In genomic region chr11:17724020-17724908, GRCh38 we compare ENCODE assay signal across 25 cellular contexts. TPM values are rescaled to one million over a fixed set of nuclear protein-coding genes. Genes with fewer than 3 reads are reported as not detected.
DNase-seq lines count a peak whose midpoint lies in the region; ATAC-seq, FAIRE-seq and TF ChIP-seq lines count a peak whose summit lies in the region.
"Had no signal": no experiment of that assay in that cellular context is flagged by ENCODE, and none has a peak within 500 bp of the region (broad histone marks: within the 10 kb centered on the region; RNA-seq: fewer than 3 reads in every experiment).

No MANE protein-coding gene starts in this region.

- intact Hi-C loops in cardiac septum (cut with DNase I) (no loop called here), heart left ventricle (cut with DNase I) (loop anchor here in 4 of 10 donors (5.0 kb wide), 2 partner anchors 122 to 127 kb away; no protein-coding TSS in a partner anchor)

- no peak for FAIRE-seq in GM12892 (lab: Jason Lieb, UNC)
- FAIRE-seq: A204.1, GM12878, GM19239, HepG2 had no signal

- no peaks in the 10 kb centered on the region for H3K36me3 ChIP-seq in heart left ventricle
- peaks cover 63% of the 10 kb centered on the region for H3K36me3 ChIP-seq in SJCRH30
- H3K36me3 ChIP-seq: BE2C had no signal

- ATAC-seq in heart left ventricle: no peak
- ATAC-seq in GM19455 (IDR thresholded peaks at IDR 0.05; ENCODE audit: unreplicated experiment): no peak
- ATAC-seq: GM12878, HCT116, HepG2 had no signal

- no peak for TF ChIP-seq CTCF in heart left ventricle (IDR thresholded peaks at IDR 0.05)

- no peaks in the 10 kb centered on the region for H3K9me3 ChIP-seq in heart left ventricle
- H3K9me3 ChIP-seq in SJCRH30 (replicated peaks): no peaks in the 10 kb centered on the region
- H3K9me3 ChIP-seq: BE2C had no signal

- H3K4me1 ChIP-seq in heart left ventricle (peaks cover 0 to 29% (median 10%) of the 10 kb centered on the region in 12 donors), SJCRH30 (peaks cover 38% of the 10 kb centered on the region)
- H3K4me1 ChIP-seq: BE2C had no signal

- no peak for TF ChIP-seq POLR2A in heart left ventricle (IDR thresholded peaks at IDR 0.05)
- TF ChIP-seq POLR2A in GM12892 (IDR thresholded peaks at IDR 0.05; ENCODE audit: low read depth, low read length): no peak

- H3K27ac ChIP-seq in heart left ventricle: no peak overlapping the region
- H3K27ac ChIP-seq in SJCRH30: peak overlapping the region; percentile 92; the same call in 1 of the 2 replicates

- H3K4me3 ChIP-seq in heart left ventricle (no peak overlapping the region), SJCRH30 (peak overlapping the region; percentile 89; the same call in 1 of the 2 replicates)
- H3K4me3 ChIP-seq: GM12878 had no signal

- DNase-seq in cardiac septum (ENCODE audit: low spot score): peak; percentile 60
- no peak for DNase-seq in heart left ventricle
- peak; percentile 68 to 79 for DNase-seq in SJCRH30
- DNase-seq in myocyte (ENCODE audit: low read depth): peak; percentile 60
- DNase-seq in GM12892 (ENCODE audit: insufficient read length): no peak
- DNase-seq: ACHN; BE2C; C1 segment of cervical spinal cord; CD4-positive, CD25-positive, alpha-beta regulatory T cell; COR-L47; DMS 273 treated with DMSO at 0.1 percent for 48 hours; DMS53; DND-41; EL; GOT3; H7 had no signal

- H3K27me3 ChIP-seq in heart left ventricle: peaks cover 22 to 69% (median 35%) of the 10 kb centered on the region in 9 donors
- no peaks in the 10 kb centered on the region for H3K27me3 ChIP-seq in SJCRH30

- WGBS in heart left ventricle, 4 donors: 75 to 83% (median 77%) methylated on average over 10 of the region's 10 CpGs

RNA-seq across cellular contexts. Expression of gene MYOD1, which starts 4.9 kb away (rescaled TPM):
- total RNA-seq in cardiac septum (not detected), heart left ventricle (not detected), myocyte (398 and 510 TPM in 2 replicates)
- polyA plus RNA-seq in heart left ventricle: not detected
- total RNA-seq in SJCRH30 (2014; rRNA removed; shearing (Covaris generic)): 675 and 679 TPM in 2 replicates
- 97.5 TPM for polyA plus RNA-seq in myocyte (2012)
- polyA plus RNA-seq in GM12892 (2012; ENCODE audit: missing spikeins): not detected
- total RNA-seq: CD4-positive, CD25-positive, alpha-beta regulatory T cell; CD8-positive, alpha-beta memory T cell; G401; GM12878; H7; HepG2 had no signal
- polyA plus RNA-seq: CD4-positive, CD25-positive, alpha-beta regulatory T cell; CD8-positive, alpha-beta memory T cell; GM12878; HepG2; IgD-negative memory B cell had no signal

RNA-seq across cellular contexts. Expression of gene KCNC1, which starts 10.3 kb away (rescaled TPM):
- 0.05 TPM for total RNA-seq in cardiac septum
- under 1 TPM in 3 of 9 donors, not detected in 6; 0.02 to 0.25 (median 0.05) TPM for total RNA-seq in heart left ventricle
- not detected for polyA plus RNA-seq in heart left ventricle
- total RNA-seq in SJCRH30 (2014; rRNA removed; shearing (Covaris generic)): 5.2 and 6.7 TPM in 2 replicates
- total RNA-seq in myocyte: 0.27 and 0.57 TPM in 2 replicates
- 0.54 TPM for polyA plus RNA-seq in myocyte (2012)
- 0.47 TPM for polyA plus RNA-seq in GM12892 (2012; ENCODE audit: missing spikeins)
- total RNA-seq: CD4-positive, CD25-positive, alpha-beta regulatory T cell; CD8-positive, alpha-beta memory T cell; GM12878; H7 had no signal
- polyA plus RNA-seq: CD8-positive, alpha-beta memory T cell had no signal

Comparison
In these comparisons a context has a peak if more than half of its experiments do, and no peak if none do; other contexts are left out.
1. DNase-seq: peak in cardiac septum (single experiment), SJCRH30 (2 of 2) and myocyte (single experiment); none in heart left ventricle (0 of 5) and GM12892 (single experiment).
2. RNA of gene MYOD1, which starts 4.9 kb away (total RNA-seq): 675 to 679 TPM in SJCRH30 and 398 to 510 TPM in myocyte; not detected in cardiac septum (single experiment) and not detected in heart left ventricle; every median in the first group is over 100 times any median in the second.